In genomic region chr12:56867216-56867615, GRCh38 we compare ENCODE assay signal across 19 cellular contexts.
"Had no signal": no experiment of that assay in that cellular context is flagged by ENCODE, and none has a peak within 500 bp of the region (broad histone marks: within the 10 kb centered on the region; RNA-seq: fewer than 3 reads in every experiment).

No MANE protein-coding gene starts in this region.

- H3K27ac ChIP-seq: colonic mucosa, heart left ventricle, sigmoid colon, skin epidermis, stomach, thoracic aorta, transverse colon had no signal

- ATAC-seq: heart left ventricle; left colon; left ventricle myocardium superior; naive thymus-derived CD4-positive, alpha-beta T cell had no signal

- H3K4me1 Mint-ChIP-seq: nephron progenitor cell had no signal

- H3K4me1 ChIP-seq: colonic mucosa, heart left ventricle, sigmoid colon, stomach, transverse colon had no signal

- H3K4me3 ChIP-seq: colonic mucosa, heart left ventricle, sigmoid colon, skin epidermis, stomach, thoracic aorta, transverse colon had no signal

- H3K4me3 Mint-ChIP-seq: naive thymus-derived CD4-positive, alpha-beta T cell; nephron progenitor cell had no signal

- DNase-seq: colonic mucosa; dermis blood vessel endothelial cell; erythroblast; heart left ventricle; hippocampal formation; left colon; left ventricle myocardium superior; naive thymus-derived CD4-positive, alpha-beta T cell; nephron progenitor cell; sigmoid colon; stimulated activated CD4-positive, alpha-beta T cell treated with anti-CD3 and anti-CD28 coated beads, Interleukin-2, amount 100 ng/mL, for 24 hours; stimulated activated naive CD4-positive, alpha-beta T cell; stomach; substantia nigra; transverse colon had no signal

- H3K27me3 ChIP-seq: colonic mucosa, sigmoid colon, stomach, transverse colon had no signal

- H3K36me3 ChIP-seq: colonic mucosa, heart left ventricle, sigmoid colon, stomach, thoracic aorta, transverse colon had no signal

- H3K27ac Mint-ChIP-seq: naive thymus-derived CD4-positive, alpha-beta T cell; nephron progenitor cell had no signal

- FAIRE-seq: endothelial cell of umbilical vein, frontal cortex had no signal
